ENCODE assay signal across 12 cellular contexts in genomic region chr2:54099834-54100595, GRCh38. TPM values are rescaled to one million over a fixed set of nuclear protein-coding genes. Genes with fewer than 3 reads are reported as not detected.
A peak's percentile ranks its signal among the peaks of the same experiment; 100 is the strongest.
DNase-seq lines count a peak whose midpoint lies in the region; ATAC-seq and TF ChIP-seq lines count a peak whose summit lies in the region.
"Had no signal": no experiment of that assay in that cellular context is flagged by ENCODE, and none has a peak within 500 bp of the region (broad histone marks: within the 10 kb centered on the region; RNA-seq: fewer than 3 reads in every experiment).

No MANE protein-coding gene starts in this region.

- peaks cover 21% of the 10 kb centered on the region for H3K4me1 ChIP-seq in PC-9 (replicated peaks; ENCODE audit: insufficient read depth)
- no peaks in the 10 kb centered on the region for H3K4me1 ChIP-seq in left lung
- peaks cover 0 to 7% (median 0%) of the 10 kb centered on the region in 4 donors for H3K4me1 ChIP-seq in sigmoid colon

- H3K4me2 ChIP-seq in PC-9 = no peak overlapping the region

- BruUV-seq in PC-9 (replicated peaks; lab: Mats Ljungman, UMichigan) = no TSS peak

- ATAC-seq in GM18498 (IDR thresholded peaks at IDR 0.05; ENCODE audit: unreplicated experiment) = peak; percentile 82
- peak; percentile 76 for ATAC-seq in GM21381 (IDR thresholded peaks at IDR 0.05; ENCODE audit: unreplicated experiment)
- peak; percentile 61 for ATAC-seq in HG03039 (IDR thresholded peaks at IDR 0.05; ENCODE audit: unreplicated experiment)
- ATAC-seq in left lung = no peak

- no peaks in the 10 kb centered on the region for H3K36me3 ChIP-seq in PC-9 (ENCODE audit: low read depth)
- H3K36me3 ChIP-seq in left lung = no peaks in the 10 kb centered on the region
- no peaks in the 10 kb centered on the region for H3K36me3 ChIP-seq in sigmoid colon
- H3K36me3 ChIP-seq: esophagus squamous epithelium had no signal

- H4K20me1 ChIP-seq in PC-9 (ENCODE audit: insufficient read depth) = no peaks in the 10 kb centered on the region

- H3K27ac ChIP-seq in PC-9 = no peak overlapping the region
- no peak overlapping the region for H3K27ac ChIP-seq in left lung
- H3K27ac ChIP-seq in sigmoid colon = no peak overlapping the region
- H3K27ac ChIP-seq: esophagus squamous epithelium had no signal

- TF ChIP-seq CTCF in PC-9 (conservative IDR thresholded peaks at IDR 0.05) = no peak
- TF ChIP-seq CTCF in left lung (IDR thresholded peaks at IDR 0.05) = no peak
- TF ChIP-seq CTCF in sigmoid colon (IDR thresholded peaks at IDR 0.05) = no peak

- TF ChIP-seq EP300 in sigmoid colon (IDR thresholded peaks at IDR 0.05) = no peak

- H3K4me3 ChIP-seq in PC-9 (no peak overlapping the region), left lung (no peak overlapping the region), sigmoid colon (no peak overlapping the region)
- H3K4me3 ChIP-seq: esophagus squamous epithelium had no signal

- CTCF ChIA-PET in PC-9 (lab: Charles Lee) = no interaction called here

- peak; percentile 41 for DNase-seq in NCI-H526 treated with DMSO at 0.1 percent for 48 hours (lab: John Stamatoyannopoulos, UW)
- DNase-seq in PC-9 = no peak
- DNase-seq in left lung = no peak
- no peak for DNase-seq in sigmoid colon
- no peak for DNase-seq in middle frontal gyrus (ENCODE audit: extremely low spot score, low spot score)
- DNase-seq: esophagus squamous epithelium, islet precursor cell, NCI-H2171 treated with DMSO at 0.1 percent for 48 hours, substantia nigra had no signal

- POLR2A ChIA-PET in PC-9 (lab: Charles Lee; ENCODE audit: unreplicated experiment) = no interaction called here

- no peak for TF ChIP-seq POLR2A in sigmoid colon (IDR thresholded peaks at IDR 0.05)

- no peak overlapping the region for H2AFZ ChIP-seq in PC-9

- no peaks in the 10 kb centered on the region for H3K9me2 ChIP-seq in PC-9 (ENCODE audit: insufficient read depth)

- peaks cover 4% of the 10 kb centered on the region; the same call in 1 of the 2 replicates for H3F3A ChIP-seq in PC-9 (ENCODE audit: insufficient read depth, low read depth)

- intact Hi-C loops in PC-9 (cut with micrococcal nuclease; ENCODE audit: unreplicated experiment) = loop anchor here (5.0 kb wide), 1 partner anchor 128 kb away; the partner anchor contains the start of gene PSME4
- intact Hi-C loops in left lung (cut with DNase I) = loop anchor here in 1 of 2 donors (10.0 kb wide), 1 partner anchor 735 kb away; no protein-coding TSS in a partner anchor
- intact Hi-C loops in sigmoid colon (cut with DNase I) = no loop called here

- 73 to 89% methylated on average over 7 of the region's 7 CpGs for WGBS in sigmoid colon, 2 donors

- H3K9me3 ChIP-seq in PC-9 (ENCODE audit: insufficient read depth, low read depth) = 0 out of 2 replicates have a peak, but pooled peaks cover 5% of the 10 kb centered on the region
- H3K9me3 ChIP-seq in left lung = no peaks in the 10 kb centered on the region
- H3K9me3 ChIP-seq in sigmoid colon = no peaks in the 10 kb centered on the region
- H3K9me3 ChIP-seq: esophagus squamous epithelium had no signal

- H3K27me3 ChIP-seq in PC-9 (ENCODE audit: insufficient read depth, low read depth) (no peaks in the 10 kb centered on the region), left lung (no peaks in the 10 kb centered on the region), sigmoid colon (no peaks in the 10 kb centered on the region)
- H3K27me3 ChIP-seq: esophagus squamous epithelium had no signal

- H3K79me2 ChIP-seq in PC-9 (ENCODE audit: low read depth) = no peaks in the 10 kb centered on the region

RNA-seq across cellular contexts. Expression of gene ACYP2, which starts 15.4 kb away (rescaled TPM):
- total RNA-seq in PC-9 (2021) = 23.9 and 25.9 TPM in 2 replicates
- total RNA-seq in left lung = 10 to 100 TPM; 18.8 to 20.6 TPM
- total RNA-seq in sigmoid colon = 10 to 100 TPM; 15.8 to 32.0 (median 26.7) TPM
- 10 to 100 TPM; 13.2 to 19.8 (median 17.6) TPM for polyA plus RNA-seq in sigmoid colon
